ENCODE assay signal across 38 cellular contexts in genomic region chr4:74073358-74073757, GRCh38. TPM values are rescaled to one million over a fixed set of nuclear protein-coding genes. Genes with fewer than 3 reads are reported as not detected.
"Had no signal": no experiment of that assay in that cellular context is flagged by ENCODE, and none has a peak within 500 bp of the region (broad histone marks: within the 10 kb centered on the region; RNA-seq: fewer than 3 reads in every experiment).

No MANE protein-coding gene starts in this region.

- DNase-seq: activated B cell treated with CpG ODN at 0.5 μM for 24 hours; activated CD4-positive, alpha-beta memory T cell treated with anti-CD3 and anti-CD28 coated beads for 36 hours; activated CD4-positive, alpha-beta T cell treated with anti-CD3 and anti-CD28 coated beads for 4 hours; activated CD4-positive, alpha-beta T cell treated with anti-CD3 and anti-CD28 coated beads, Interleukin-2, amount 10 ng/mL, durations not matched to agents 24 days and 14 days; activated CD4-positive, alpha-beta T cell treated with anti-CD3 and anti-CD28 coated beads, Interleukin-2, amount 50 U/mL, for 1 hour; activated CD4-positive, alpha-beta T cell treated with anti-CD3 and anti-CD28 coated beads, Interleukin-2, amount 50 U/mL, for 4 hours; activated CD4-positive, CD25-positive, alpha-beta regulatory T cell treated with anti-CD3 and anti-CD28 coated beads, Interleukin-2, amount 50 U/mL, for 72 hours; activated CD8-positive, alpha-beta memory T cell treated with anti-CD3 and anti-CD28 coated beads, Interleukin-2, amount 50 U/mL, for 4 hours; activated CD8-positive, alpha-beta T cell treated with anti-CD3 and anti-CD28 coated beads for 36 hours; activated effector memory CD4-positive, alpha-beta T cell treated with anti-CD3 and anti-CD28 coated beads, Interleukin-2, amount 50 U/mL, for 16 hours; activated gamma-delta T cell treated with Interleukin-2 at 50 U/mL for 16 hours; activated naive CD4-positive, alpha-beta T cell; activated naive CD4-positive, alpha-beta T cell treated with anti-CD3 and anti-CD28 coated beads for 36 hours; activated naive CD4-positive, alpha-beta T cell treated with anti-CD3 and anti-CD28 coated beads, Interleukin-2, amount 50 U/mL, for 16 hours; activated naive CD8-positive, alpha-beta T cell treated with anti-CD3 and anti-CD28 coated beads for 36 hours; activated T-cell treated with anti-CD3 and anti-CD28 coated beads for 4 hours; activated T-cell treated with anti-CD3 and anti-CD28 coated beads, Interleukin-2, amount 50 U/mL, for 1 hour; activated T-cell treated with anti-CD3 and anti-CD28 coated beads, Interleukin-2, amount 50 U/mL, for 4 hours; activated T-cell treated with anti-CD3 and anti-CD28 coated beads, Interleukin-2, amount 50 U/mL, for 72 hours; adrenal gland; amniotic stem cell; aorta; caudate nucleus; cerebellar nuclear complex; T-helper 2 cell; T-helper 9 cell had no signal

- ATAC-seq: activated CD8-positive, alpha-beta T cell treated with anti-CD3 and anti-CD28 coated beads for 36 hours; activated naive CD4-positive, alpha-beta T cell treated with anti-CD3 and anti-CD28 coated beads, Interleukin-2, amount 50 U/mL, for 72 hours; activated T-cell treated with anti-CD3 and anti-CD28 coated beads, Interleukin-2, amount 50 U/mL, for 4 hours; activated T-cell treated with anti-CD3 and anti-CD28 coated beads, Interleukin-2, amount 50 U/mL, for 72 hours; activated T-helper 17 cell treated with anti-CD3 and anti-CD28 coated beads, Interleukin-2, amount 50 U/mL, for 72 hours had no signal

- H3K4me3 Mint-ChIP-seq: activated B cell treated with CpG ODN at 0.5 μM for 24 hours; activated CD4-positive, alpha-beta memory T cell treated with anti-CD3 and anti-CD28 coated beads for 36 hours; activated CD4-positive, alpha-beta T cell treated with anti-CD3 and anti-CD28 coated beads, Interleukin-2, amount 10 ng/mL, durations not matched to agents 24 days and 14 days; activated CD8-positive, alpha-beta T cell treated with anti-CD3 and anti-CD28 coated beads for 36 hours; activated naive CD4-positive, alpha-beta T cell treated with anti-CD3 and anti-CD28 coated beads for 36 hours; activated naive CD8-positive, alpha-beta T cell treated with anti-CD3 and anti-CD28 coated beads for 36 hours; activated T-cell treated with anti-CD3 and anti-CD28 coated beads, Interleukin-2, amount 50 U/mL, for 4 hours; activated T-cell treated with anti-CD3 and anti-CD28 coated beads, Interleukin-2, amount 50 U/mL, for 72 hours; activated T-helper 1 cell treated with anti-CD3 and anti-CD28 coated beads, Interleukin-12 subunit alpha, Interleukin-12 subunit beta, Interleukin-2, Interleukin-4 antibody, amounts not matched to agents 30 ng/mL and 10 ng/mL and 1 ng/mL, durations not matched to agents 14 hours and 24 hours and 36 hours; activated T-helper 17 cell treated with anti-CD3 and anti-CD28 coated beads, Interleukin-2, amount 50 U/mL, for 72 hours; brain; central memory CD8-positive, alpha-beta T cell; T-helper 1 cell treated with Interleukin-12 subunit alpha and Interleukin-12 subunit beta and Interleukin-4 antibody, amounts not matched to agents 30 μg/mL and 1 μg/mL, for 36 hours; T-helper 2 cell treated with Interferon-gamma antibody and Interleukin-4, amounts not matched to agents 5 μg/mL and 100 μg/mL, for 36 hours had no signal

- FAIRE-seq: bronchial epithelial cell, TTC549 had no signal

- H3K4me1 Mint-ChIP-seq: activated B cell treated with CpG ODN at 0.5 μM for 24 hours; activated CD4-positive, alpha-beta T cell treated with anti-CD3 and anti-CD28 coated beads, Interleukin-2, amount 10 ng/mL, durations not matched to agents 24 days and 14 days; activated naive CD8-positive, alpha-beta T cell treated with anti-CD3 and anti-CD28 coated beads for 36 hours; activated T-helper 17 cell treated with anti-CD3 and anti-CD28 coated beads, Interleukin-2, amount 50 U/mL, for 72 hours; brain; central memory CD8-positive, alpha-beta T cell had no signal

- H3K27me3 Mint-ChIP-seq: activated CD4-positive, alpha-beta T cell treated with anti-CD3 and anti-CD28 coated beads, Interleukin-2, amount 10 ng/mL, durations not matched to agents 24 days and 14 days had no signal

- H3K36me3 Mint-ChIP-seq: activated CD4-positive, alpha-beta memory T cell treated with anti-CD3 and anti-CD28 coated beads for 36 hours; activated naive CD4-positive, alpha-beta T cell treated with anti-CD3 and anti-CD28 coated beads, Interleukin-2, amount 50 U/mL, for 72 hours; activated naive CD8-positive, alpha-beta T cell treated with anti-CD3 and anti-CD28 coated beads for 36 hours; brain had no signal

- H3K4me1 ChIP-seq: adrenal gland had no signal

- H3K36me3 ChIP-seq: adrenal gland, cardiac muscle cell had no signal

- H3K27ac ChIP-seq: adrenal gland, cardiac muscle cell, VCaP had no signal

- H3K9me3 ChIP-seq: adrenal gland had no signal

- H3K4me3 ChIP-seq: adrenal gland, cardiac muscle cell had no signal

- H3K27me3 ChIP-seq: adrenal gland, cardiac muscle cell had no signal

- H3K27ac Mint-ChIP-seq: activated B cell treated with CpG ODN at 0.5 μM for 24 hours; activated CD4-positive, alpha-beta memory T cell treated with anti-CD3 and anti-CD28 coated beads for 36 hours; activated CD4-positive, alpha-beta T cell treated with anti-CD3 and anti-CD28 coated beads, Interleukin-2, amount 10 ng/mL, durations not matched to agents 24 days and 14 days; activated CD8-positive, alpha-beta T cell treated with anti-CD3 and anti-CD28 coated beads for 36 hours; activated naive CD4-positive, alpha-beta T cell treated with anti-CD3 and anti-CD28 coated beads for 36 hours; activated naive CD4-positive, alpha-beta T cell treated with anti-CD3 and anti-CD28 coated beads, Interleukin-2, amount 50 U/mL, for 72 hours; activated naive CD8-positive, alpha-beta T cell treated with anti-CD3 and anti-CD28 coated beads for 36 hours; activated T-cell treated with anti-CD3 and anti-CD28 coated beads, Interleukin-2, amount 50 U/mL, for 72 hours; activated T-helper 1 cell treated with anti-CD3 and anti-CD28 coated beads, Interleukin-12 subunit alpha, Interleukin-12 subunit beta, Interleukin-2, Interleukin-4 antibody, amounts not matched to agents 30 ng/mL and 10 ng/mL and 1 ng/mL, durations not matched to agents 14 hours and 24 hours and 36 hours; activated T-helper 17 cell treated with anti-CD3 and anti-CD28 coated beads, Interleukin-2, amount 50 U/mL, for 72 hours; brain; T-helper 1 cell treated with Interleukin-12 subunit alpha and Interleukin-12 subunit beta and Interleukin-4 antibody, amounts not matched to agents 30 μg/mL and 1 μg/mL, for 36 hours; T-helper 2 cell treated with Interferon-gamma antibody and Interleukin-4, amounts not matched to agents 5 μg/mL and 100 μg/mL, for 36 hours had no signal

- H3K9me3 Mint-ChIP-seq: activated CD4-positive, alpha-beta memory T cell treated with anti-CD3 and anti-CD28 coated beads for 36 hours; activated CD4-positive, alpha-beta T cell treated with anti-CD3 and anti-CD28 coated beads, Interleukin-2, amount 10 ng/mL, durations not matched to agents 24 days and 14 days; activated CD8-positive, alpha-beta T cell treated with anti-CD3 and anti-CD28 coated beads for 36 hours; activated naive CD4-positive, alpha-beta T cell treated with anti-CD3 and anti-CD28 coated beads for 36 hours; activated naive CD4-positive, alpha-beta T cell treated with anti-CD3 and anti-CD28 coated beads, Interleukin-2, amount 50 U/mL, for 72 hours; activated naive CD8-positive, alpha-beta T cell treated with anti-CD3 and anti-CD28 coated beads for 36 hours; activated T-cell treated with anti-CD3 and anti-CD28 coated beads, Interleukin-2, amount 50 U/mL, for 4 hours; activated T-cell treated with anti-CD3 and anti-CD28 coated beads, Interleukin-2, amount 50 U/mL, for 72 hours; activated T-helper 1 cell treated with anti-CD3 and anti-CD28 coated beads, Interleukin-12 subunit alpha, Interleukin-12 subunit beta, Interleukin-2, Interleukin-4 antibody, amounts not matched to agents 30 ng/mL and 10 ng/mL and 1 ng/mL, durations not matched to agents 14 hours and 24 hours and 36 hours; activated T-helper 17 cell treated with anti-CD3 and anti-CD28 coated beads, Interleukin-2, amount 50 U/mL, for 72 hours; brain; central memory CD8-positive, alpha-beta T cell; T-helper 1 cell treated with Interleukin-12 subunit alpha and Interleukin-12 subunit beta and Interleukin-4 antibody, amounts not matched to agents 30 μg/mL and 1 μg/mL, for 36 hours; T-helper 2 cell treated with Interferon-gamma antibody and Interleukin-4, amounts not matched to agents 5 μg/mL and 100 μg/mL, for 36 hours had no signal

RNA-seq across cellular contexts. Expression of gene CXCL2, which starts 25.6 kb away (rescaled TPM):
- total RNA-seq: activated CD4-positive, alpha-beta memory T cell treated with anti-CD3 and anti-CD28 coated beads for 36 hours; activated CD4-positive, alpha-beta T cell treated with anti-CD3 and anti-CD28 coated beads, Interleukin-2, amount 10 ng/mL, durations not matched to agents 24 days and 14 days; activated CD8-positive, alpha-beta memory T cell treated with anti-CD3 and anti-CD28 coated beads for 36 hours; activated CD8-positive, alpha-beta T cell treated with anti-CD3 and anti-CD28 coated beads for 36 hours; activated naive CD4-positive, alpha-beta T cell treated with anti-CD3 and anti-CD28 coated beads for 36 hours; activated naive CD4-positive, alpha-beta T cell treated with anti-CD3 and anti-CD28 coated beads, Interleukin-2, amount 50 U/mL, for 72 hours; activated naive CD8-positive, alpha-beta T cell treated with anti-CD3 and anti-CD28 coated beads for 36 hours; activated T-cell treated with anti-CD3 and anti-CD28 coated beads, Interleukin-2, amount 50 U/mL, for 72 hours; activated T-helper 1 cell treated with anti-CD3 and anti-CD28 coated beads, Interleukin-12 subunit alpha, Interleukin-12 subunit beta, Interleukin-2, Interleukin-4 antibody, amounts not matched to agents 30 ng/mL and 10 ng/mL and 1 ng/mL, durations not matched to agents 14 hours and 24 hours and 36 hours; cardiac muscle cell had no signal
- polyA plus RNA-seq: cardiac muscle cell had no signal

RNA-seq across cellular contexts. Expression of gene CXCL3, which starts 34.9 kb away (rescaled TPM):
- total RNA-seq: activated B cell treated with CpG ODN at 0.5 μM for 24 hours; activated CD4-positive, alpha-beta memory T cell treated with anti-CD3 and anti-CD28 coated beads for 36 hours; activated CD4-positive, alpha-beta T cell treated with anti-CD3 and anti-CD28 coated beads, Interleukin-2, amount 10 ng/mL, durations not matched to agents 24 days and 14 days; activated CD8-positive, alpha-beta memory T cell treated with anti-CD3 and anti-CD28 coated beads for 36 hours; activated CD8-positive, alpha-beta T cell treated with anti-CD3 and anti-CD28 coated beads for 36 hours; activated naive CD4-positive, alpha-beta T cell treated with anti-CD3 and anti-CD28 coated beads for 36 hours; activated naive CD4-positive, alpha-beta T cell treated with anti-CD3 and anti-CD28 coated beads, Interleukin-2, amount 50 U/mL, for 72 hours; activated naive CD8-positive, alpha-beta T cell treated with anti-CD3 and anti-CD28 coated beads for 36 hours; activated T-cell treated with anti-CD3 and anti-CD28 coated beads, Interleukin-2, amount 50 U/mL, for 72 hours; activated T-helper 17 cell treated with anti-CD3 and anti-CD28 coated beads, Interleukin-2, amount 50 U/mL, for 72 hours; cardiac muscle cell had no signal
